Comparison of ENCODE assay signal across 29 cellular contexts in the genomic region with DNA sequence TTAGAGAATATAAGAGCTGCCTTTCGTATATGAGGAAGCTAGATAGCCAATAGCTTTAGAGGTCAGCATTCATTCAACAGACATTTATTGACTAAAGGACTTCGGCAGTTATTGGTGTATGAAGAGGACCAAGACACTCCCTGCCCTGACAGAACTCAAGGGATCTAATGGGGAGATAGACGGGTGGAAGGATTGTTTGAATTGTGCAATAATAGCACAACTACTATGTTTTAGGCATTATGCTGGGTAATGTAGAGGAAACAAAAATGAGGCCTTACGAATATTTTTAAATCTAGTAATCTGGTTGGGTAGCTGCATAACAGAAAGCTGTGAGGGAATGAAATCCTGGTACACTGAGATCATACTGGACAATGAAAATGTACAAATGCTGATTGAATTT. TPM values are rescaled to one million over a fixed set of nuclear protein-coding genes. Genes with fewer than 3 reads are reported as not detected.
DNase-seq lines count a peak whose midpoint lies in the region; ATAC-seq, FAIRE-seq and TF ChIP-seq lines count a peak whose summit lies in the region.
"Had no signal": no experiment of that assay in that cellular context is flagged by ENCODE, and none has a peak within 500 bp of the region (broad histone marks: within the 10 kb centered on the region; RNA-seq: fewer than 3 reads in every experiment).

No MANE protein-coding gene starts in this region.

- peaks cover 7 to 8% of the 10 kb centered on the region in 2 donors for H3K36me3 Mint-ChIP-seq in activated T-cell treated with anti-CD3 and anti-CD28 coated beads, Interleukin-2, amount 50 U/mL, for 72 hours (ENCODE audit: insufficient read depth in 2 of 2)
- peaks cover 18% of the 10 kb centered on the region for H3K36me3 Mint-ChIP-seq in activated T-cell treated with anti-CD3 and anti-CD28 coated beads, Interleukin-2, amount 50 U/mL, for 24 hours (ENCODE audit: low read depth)
- H3K36me3 Mint-ChIP-seq in T-helper 17 cell (ENCODE audit: low read depth) = no peaks in the 10 kb centered on the region
- no peaks in the 10 kb centered on the region for H3K36me3 Mint-ChIP-seq in neural crest cell (ENCODE audit: low read depth)

- DNase-seq in activated T-cell treated with anti-CD3 and anti-CD28 coated beads, Interleukin-2, amount 50 U/mL, for 72 hours = no peak
- DNase-seq in activated T-cell treated with anti-CD3 and anti-CD28 coated beads, Interleukin-2, amount 50 U/mL, for 24 hours = no peak
- no peak for DNase-seq in H54 (ENCODE audit: insufficient read length, low spot score)
- DNase-seq in T-helper 17 cell = no peak
- no peak for DNase-seq in neural crest cell (ENCODE audit: low read depth, low spot score)
- no peak for DNase-seq in GM12891 (ENCODE audit: insufficient read length, low spot score)
- no peak for DNase-seq in DMS114 treated with DMSO at 0.1 percent for 48 hours (lab: John Stamatoyannopoulos, UW; ENCODE audit: unreplicated experiment)
- no peak for DNase-seq in uterus
- DNase-seq: ACHN; activated CD8-positive, alpha-beta T cell treated with anti-CD3 and anti-CD28 coated beads for 36 hours; activated effector memory CD4-positive, alpha-beta T cell treated with anti-CD3 and anti-CD28 coated beads, Interleukin-2, amount 50 U/mL, for 16 hours; activated T-cell treated with anti-CD3 and anti-CD28 coated beads for 4 hours; body of pancreas; esophagus squamous epithelium; foreskin melanocyte; Kasumi-1; left colon; mesendoderm; NCI-H1092; NCI-H1694 treated with DMSO at 0.1 percent for 48 hours; NCI-H524 treated with DMSO at 0.1 percent for 48 hours; NK-92 treated with Interleukin-12 subunit alpha and Interleukin-12 subunit beta, amount 100 ng/mL, for 24 hours; occipital lobe; SIG-M5; stomach; thyroid gland had no signal

- H3K27me3 ChIP-seq in uterus = no peaks in the 10 kb centered on the region
- H3K27me3 ChIP-seq: body of pancreas, esophagus squamous epithelium, stomach, thyroid gland had no signal

- peak overlapping the region; percentile 27 for H3K27ac Mint-ChIP-seq in activated T-cell treated with anti-CD3 and anti-CD28 coated beads, Interleukin-2, amount 50 U/mL, for 72 hours
- no peak overlapping the region for H3K27ac Mint-ChIP-seq in activated T-cell treated with anti-CD3 and anti-CD28 coated beads, Interleukin-2, amount 50 U/mL, for 24 hours
- peak overlapping the region; percentile 39 for H3K27ac Mint-ChIP-seq in T-helper 17 cell
- H3K27ac Mint-ChIP-seq in neural crest cell (ENCODE audit: unreplicated experiment) = no peak overlapping the region
- H3K27ac Mint-ChIP-seq: activated CD8-positive, alpha-beta T cell treated with anti-CD3 and anti-CD28 coated beads for 36 hours had no signal

- FAIRE-seq in H54 (lab: Jason Lieb, UNC) (peak; percentile 23), GM12891 (lab: Jason Lieb, UNC) (no peak)
- FAIRE-seq: endometrium, HTR-8/SVneo had no signal

- ATAC-seq in activated T-cell treated with anti-CD3 and anti-CD28 coated beads, Interleukin-2, amount 50 U/mL, for 72 hours (replicated peaks in 1 of 2) = no peak
- no peak for ATAC-seq in T-helper 17 cell
- ATAC-seq: activated CD8-positive, alpha-beta T cell treated with anti-CD3 and anti-CD28 coated beads for 36 hours; body of pancreas; left colon had no signal

- H3K9me3 ChIP-seq in T-helper 17 cell (ENCODE audit: control insufficient read depth, low read length, poor library complexity, severe bottlenecking) (no peaks in the 10 kb centered on the region), uterus (no peaks in the 10 kb centered on the region)
- H3K9me3 ChIP-seq: body of pancreas, esophagus squamous epithelium, stomach, thyroid gland had no signal

- no peaks in the 10 kb centered on the region for H3K9me3 Mint-ChIP-seq in activated T-cell treated with anti-CD3 and anti-CD28 coated beads, Interleukin-2, amount 50 U/mL, for 72 hours
- no peaks in the 10 kb centered on the region for H3K9me3 Mint-ChIP-seq in activated T-cell treated with anti-CD3 and anti-CD28 coated beads, Interleukin-2, amount 50 U/mL, for 24 hours
- no peaks in the 10 kb centered on the region for H3K9me3 Mint-ChIP-seq in neural crest cell
- H3K9me3 Mint-ChIP-seq: activated CD8-positive, alpha-beta T cell treated with anti-CD3 and anti-CD28 coated beads for 36 hours had no signal

- no peak for TF ChIP-seq CTCF in neural crest cell (conservative IDR thresholded peaks at IDR 0.05)
- TF ChIP-seq CTCF in uterus (IDR thresholded peaks at IDR 0.05) = no peak

- intact Hi-C loops in uterus (cut with DNase I; ENCODE audit: low total_unique reads) = no loop called here

- H3K27me3 Mint-ChIP-seq in activated T-cell treated with anti-CD3 and anti-CD28 coated beads, Interleukin-2, amount 50 U/mL, for 72 hours (ENCODE audit: low read depth) = no peaks in the 10 kb centered on the region
- H3K27me3 Mint-ChIP-seq in activated T-cell treated with anti-CD3 and anti-CD28 coated beads, Interleukin-2, amount 50 U/mL, for 24 hours = no peaks in the 10 kb centered on the region
- H3K27me3 Mint-ChIP-seq in T-helper 17 cell (no peaks in the 10 kb centered on the region), neural crest cell (ENCODE audit: low read depth) (no peaks in the 10 kb centered on the region)
- H3K27me3 Mint-ChIP-seq: activated CD8-positive, alpha-beta T cell treated with anti-CD3 and anti-CD28 coated beads for 36 hours had no signal

- H3K36me3 ChIP-seq in uterus = no peaks in the 10 kb centered on the region
- H3K36me3 ChIP-seq: esophagus squamous epithelium, stomach, thyroid gland had no signal

- H3K4me3 ChIP-seq in uterus = no peak overlapping the region
- H3K4me3 ChIP-seq: body of pancreas, esophagus squamous epithelium, skin epidermis, stomach, thyroid gland had no signal

- peaks cover 77% of the 10 kb centered on the region for H3K4me1 Mint-ChIP-seq in activated T-cell treated with anti-CD3 and anti-CD28 coated beads, Interleukin-2, amount 50 U/mL, for 72 hours (ENCODE audit: low read depth)
- peaks cover 66% of the 10 kb centered on the region for H3K4me1 Mint-ChIP-seq in activated T-cell treated with anti-CD3 and anti-CD28 coated beads, Interleukin-2, amount 50 U/mL, for 24 hours (ENCODE audit: low read depth)
- H3K4me1 Mint-ChIP-seq in T-helper 17 cell (peaks cover 35% of the 10 kb centered on the region), neural crest cell (peaks cover 36% of the 10 kb centered on the region)

- no peak overlapping the region for H3K4me3 Mint-ChIP-seq in activated T-cell treated with anti-CD3 and anti-CD28 coated beads, Interleukin-2, amount 50 U/mL, for 72 hours
- no peak overlapping the region for H3K4me3 Mint-ChIP-seq in activated T-cell treated with anti-CD3 and anti-CD28 coated beads, Interleukin-2, amount 50 U/mL, for 24 hours
- H3K4me3 Mint-ChIP-seq in T-helper 17 cell (no peak overlapping the region), neural crest cell (peak overlapping the region; percentile 19)
- H3K4me3 Mint-ChIP-seq: activated CD8-positive, alpha-beta T cell treated with anti-CD3 and anti-CD28 coated beads for 36 hours had no signal

- peaks cover 0 to 4% of the 10 kb centered on the region in 2 donors for H3K4me1 ChIP-seq in uterus

- TF ChIP-seq POLR2A in H54 (IDR thresholded peaks at IDR 0.05; ENCODE audit: low read depth, low read length) (no peak), GM12891 (IDR thresholded peaks at IDR 0.05; ENCODE audit: low read depth, low read length) (no peak), uterus (IDR thresholded peaks at IDR 0.05) (no peak)

- H3K27ac ChIP-seq in uterus = no peak overlapping the region
- H3K27ac ChIP-seq: body of pancreas, esophagus squamous epithelium, skin epidermis, thyroid gland had no signal

TF ChIP-seq in GM12891, 5 proteins besides CTCF, POLR2A, EP300 and RAD21:
- TF ChIP-seq TAF1 (IDR thresholded peaks at IDR 0.05; ENCODE audit: low read depth, low read length) = no peak
TF ChIP-seq in GM12891: peak in this region for 0.

RNA-seq across cellular contexts. Expression of a gene that starts 5.0 kb away (rescaled TPM):
- 10 to 100 TPM; 67.2 to 68.1 TPM for total RNA-seq in activated T-cell treated with anti-CD3 and anti-CD28 coated beads, Interleukin-2, amount 50 U/mL, for 72 hours
- total RNA-seq in T-helper 17 cell = 10 to 100 TPM; 48.6 to 56.8 TPM
- 69.0 and 69.8 TPM in 2 replicates for total RNA-seq in neural crest cell
- 19.6 TPM for polyA plus RNA-seq in GM12891 (2012; ENCODE audit: low read depth, missing spikeins)
- total RNA-seq in uterus = 100 to 1,000 TPM in 2 of 4 donors, 10 to 100 TPM in 2; 73.5 to 108 (median 100) TPM

RNA-seq across cellular contexts. Expression of a gene that starts 46.4 kb away (rescaled TPM):
- total RNA-seq in activated T-cell treated with anti-CD3 and anti-CD28 coated beads, Interleukin-2, amount 50 U/mL, for 72 hours = 10 to 100 TPM; 31.6 to 37.5 TPM
- total RNA-seq in T-helper 17 cell (10 to 100 TPM; 52.0 to 67.1 TPM), neural crest cell (50.0 and 52.5 TPM in 2 replicates), uterus (100 to 1,000 TPM in 1 of 4 donors, 10 to 100 TPM in 3; 22.5 to 100 (median 45.5) TPM)
- 34.1 TPM for polyA plus RNA-seq in GM12891 (2012; ENCODE audit: low read depth, missing spikeins)

RNA-seq across cellular contexts. Expression of a gene that starts 59.4 kb away (rescaled TPM):
- 10 to 100 TPM; 33.1 to 33.9 TPM for total RNA-seq in activated T-cell treated with anti-CD3 and anti-CD28 coated beads, Interleukin-2, amount 50 U/mL, for 72 hours
- total RNA-seq in T-helper 17 cell (10 to 100 TPM; 40.2 to 41.7 TPM), neural crest cell (30.2 and 31.7 TPM in 2 replicates), uterus (10 to 100 TPM in 3 of 4 donors, 1 to 10 TPM in 1; 8.2 to 36.4 (median 13.9) TPM)
- 29.4 TPM for polyA plus RNA-seq in GM12891 (2012; ENCODE audit: low read depth, missing spikeins)

Comparison
In these comparisons a context has a peak if more than half of its experiments do, and no peak if none do; other contexts are left out.
1. H3K27ac Mint-ChIP-seq: peak in activated T-cell treated with anti-CD3 and anti-CD28 coated beads, Interleukin-2, amount 50 U/mL, for 72 hours (single experiment) and T-helper 17 cell (single experiment); none in activated T-cell treated with anti-CD3 and anti-CD28 coated beads, Interleukin-2, amount 50 U/mL, for 24 hours (single experiment) and neural crest cell (single experiment).